Comparison of ENCODE assay signal across 19 cellular contexts in the genomic region with DNA sequence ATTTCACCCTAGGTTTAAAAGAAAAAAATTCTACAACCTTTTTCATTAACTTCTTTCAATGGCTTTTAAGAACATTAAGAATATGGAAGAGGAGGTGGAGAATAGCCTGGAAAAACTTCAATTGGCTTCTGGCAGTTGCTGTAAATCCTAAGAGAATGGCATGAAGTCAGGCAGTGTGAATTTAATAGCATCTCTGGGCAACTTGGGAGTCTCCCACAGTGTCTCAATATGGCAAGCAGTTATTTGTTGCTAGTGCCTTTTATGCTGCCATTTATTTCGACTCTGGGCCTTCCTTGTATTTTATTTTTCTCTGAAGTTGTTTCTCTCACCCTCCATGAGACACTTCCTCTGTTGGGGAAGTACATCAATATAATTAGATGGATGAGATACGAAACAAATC.
"Had no signal": no experiment of that assay in that cellular context is flagged by ENCODE, and none has a peak within 500 bp of the region (broad histone marks: within the 10 kb centered on the region; RNA-seq: fewer than 3 reads in every experiment).

No MANE protein-coding gene starts in this region.

- DNase-seq: islet precursor cell; left ventricle myocardium inferior; mesendoderm; naive B cell; natural killer cell; nephron progenitor cell; occipital lobe; right cardiac atrium; stimulated activated CD4-positive, alpha-beta T cell treated with anti-CD3 and anti-CD28 coated beads, Interleukin-12 subunit alpha, Interleukin-12 subunit beta, amount 100 ng/mL, for 4 hours; stimulated activated CD4-positive, alpha-beta T cell treated with anti-CD3 and anti-CD28 coated beads, Interleukin-15, amount 100 ng/mL, for 24 hours; stimulated activated CD4-positive, alpha-beta T cell treated with anti-CD3 and anti-CD28 coated beads, Interleukin-2, amount 100 ng/mL, for 24 hours; stimulated activated CD4-positive, alpha-beta T cell treated with anti-CD3 and anti-CD28 coated beads, Interleukin-4, amount 100 ng/mL, for 1 hour; stimulated activated naive B cell treated with anti-CD40 and anti-IgM and Interleukin-4, amounts not matched to agents 10 μg/mL and 1 μg/mL and 100 μg/mL, for 72 hours; stimulated activated naive CD8-positive, alpha-beta T cell treated with anti-CD3 and anti-CD28 coated beads, Interleukin-15, Interleukin-2, amounts not matched to agents 100 U/mL and 50 U/mL, for 24 hours; stomach; testis; thyroid gland; transverse colon; upper lobe of left lung had no signal
